Comparison of ENCODE assay signal across 14 cellular contexts in the genomic region with DNA sequence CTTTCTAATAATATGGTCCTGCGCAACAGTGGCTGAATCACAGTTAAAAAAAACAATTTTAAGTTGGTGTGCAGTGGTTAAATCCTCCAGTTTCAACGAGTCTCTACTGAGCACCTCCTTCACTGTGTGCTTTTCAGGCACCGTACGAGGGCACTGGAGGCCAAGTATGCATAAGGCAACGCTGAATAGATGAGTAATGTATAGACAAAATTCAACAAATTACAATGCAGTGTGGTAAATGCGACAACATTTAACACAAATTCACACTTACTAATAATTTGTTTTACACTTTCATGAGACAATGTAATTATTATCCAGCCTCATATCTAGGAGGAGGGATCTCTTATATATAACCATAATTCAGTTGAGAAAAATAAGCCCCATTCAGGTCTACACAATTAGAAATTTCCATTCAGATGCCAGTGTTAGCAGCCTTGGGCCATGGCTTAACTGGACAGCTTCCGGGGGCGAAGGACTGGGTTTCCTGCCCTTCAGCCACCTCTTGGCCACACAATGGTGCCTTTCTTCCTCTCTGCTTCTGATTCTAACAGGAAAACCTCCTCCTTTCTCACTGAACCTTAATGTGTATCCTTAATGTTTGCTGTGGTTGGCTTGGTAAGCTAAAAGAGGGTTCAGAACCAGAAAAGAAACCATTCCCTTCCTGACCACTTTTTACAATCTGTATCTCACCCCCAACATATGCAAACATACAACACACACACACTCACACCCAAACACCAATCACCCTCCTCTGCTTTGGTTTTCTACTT. TPM values are rescaled to one million over a fixed set of nuclear protein-coding genes. Genes with fewer than 3 reads are reported as not detected.
DNase-seq lines count a peak whose midpoint lies in the region; ATAC-seq and TF ChIP-seq lines count a peak whose summit lies in the region.
"Had no signal": no experiment of that assay in that cellular context is flagged by ENCODE, and none has a peak within 500 bp of the region (broad histone marks: within the 10 kb centered on the region; RNA-seq: fewer than 3 reads in every experiment).

No MANE protein-coding gene starts in this region.

- H3K4me1 ChIP-seq in ectodermal cell (ENCODE audit: control insufficient read depth, insufficient read depth, low read length) = peaks cover 57% of the 10 kb centered on the region

- 88 to 89% methylated on average over 6 to 7 of the region's 8 CpGs for WGBS in ectodermal cell, 2 experiments

- no peaks in the 10 kb centered on the region for H3K36me3 Mint-ChIP-seq in neural crest cell (ENCODE audit: low read depth)

- TF ChIP-seq CTCF in neural crest cell (conservative IDR thresholded peaks at IDR 0.05) = no peak

- H3K27me3 ChIP-seq in ectodermal cell (ENCODE audit: control insufficient read depth, insufficient read depth, low read length, poor library complexity, severe bottlenecking) = no peaks in the 10 kb centered on the region
- H3K27me3 ChIP-seq: left lung had no signal

- peak overlapping the region; percentile 54 for H3K4me3 Mint-ChIP-seq in neural crest cell
- H3K4me3 Mint-ChIP-seq: HFFc6 had no signal

- no peaks in the 10 kb centered on the region for H3K36me3 ChIP-seq in ectodermal cell (ENCODE audit: control insufficient read depth, insufficient read depth, low read length)
- H3K36me3 ChIP-seq: left lung had no signal

- H3K27ac ChIP-seq in ectodermal cell (ENCODE audit: insufficient read depth, low read depth, low read length, poor library complexity, severe bottlenecking) = peak overlapping the region; percentile 36
- H3K27ac ChIP-seq: C4-2B had no signal

- no peaks in the 10 kb centered on the region for H3K9me3 Mint-ChIP-seq in neural crest cell
- H3K9me3 Mint-ChIP-seq: HFFc6 had no signal

- H3K27ac Mint-ChIP-seq in neural crest cell (ENCODE audit: unreplicated experiment) = peak overlapping the region; percentile 91
- H3K27ac Mint-ChIP-seq: HFFc6 had no signal

- peaks cover 39% of the 10 kb centered on the region for H3K4me1 Mint-ChIP-seq in neural crest cell

- H3K27me3 Mint-ChIP-seq in neural crest cell (ENCODE audit: low read depth) = no peaks in the 10 kb centered on the region

- ATAC-seq in HG03097 (IDR thresholded peaks at IDR 0.05; ENCODE audit: low FRiP score, unreplicated experiment) = peak; percentile 45
- ATAC-seq in HG02610 (IDR thresholded peaks at IDR 0.05; ENCODE audit: unreplicated experiment) = no peak
- no peak for ATAC-seq in HG03469 (IDR thresholded peaks at IDR 0.05; ENCODE audit: unreplicated experiment)
- no peak for ATAC-seq in HG03342 (IDR thresholded peaks at IDR 0.05; ENCODE audit: unreplicated experiment)
- ATAC-seq: activated CD4-positive, CD25-positive, alpha-beta regulatory T cell treated with anti-CD3 and anti-CD28 coated beads, Interleukin-2, amount 50 U/mL, for 24 hours; left lung had no signal

- DNase-seq in SW480 (ENCODE audit: low spot score) (peak; percentile 65), neural crest cell (ENCODE audit: low read depth, low spot score) (peak; percentile 44)
- DNase-seq: HFFc6, hippocampal formation, left lung, NCI-H2227 treated with DMSO at 0.1 percent for 48 hours, retina had no signal

- no peak overlapping the region for H3K4me3 ChIP-seq in ectodermal cell (ENCODE audit: insufficient read depth, low read depth, low read length)
- H3K4me3 ChIP-seq: left lung had no signal

- no peaks in the 10 kb centered on the region for H3K9me3 ChIP-seq in ectodermal cell (ENCODE audit: control insufficient read depth, low read length)
- H3K9me3 ChIP-seq: left lung had no signal

RNA-seq across cellular contexts. Expression of a gene that starts 51.9 kb away (rescaled TPM):
- 55.4 TPM for polyA plus RNA-seq in ectodermal cell (2013, experiment 1 of 4)
- 63.5 TPM for polyA plus RNA-seq in ectodermal cell (2013, experiment 2 of 4)
- 37.2 TPM for polyA plus RNA-seq in ectodermal cell (2013, experiment 3 of 4)
- polyA plus RNA-seq in ectodermal cell (2013, experiment 4 of 4) = 43.6 TPM
- total RNA-seq in neural crest cell = 48.9 and 49.0 TPM in 2 replicates
